In genomic region chr3:59143447-59143846, GRCh38 we compare ENCODE assay signal across 1 cellular context.
TF ChIP-seq lines count a peak whose summit lies in the region.

No MANE protein-coding gene starts in this region.

TF ChIP-seq in WTC11, 78 proteins besides CTCF, POLR2A, EP300 and RAD21 (continued from another document):
- TF ChIP-seq ATF2 (CRISPR knock-in tag; IDR thresholded peaks at IDR 0.05; ENCODE audit: borderline replicate concordance, low read depth) (no peak), NFYB (CRISPR knock-in tag; conservative IDR thresholded peaks at IDR 0.05; ENCODE audit: low read depth) (no peak), CBFB (CRISPR knock-in tag; IDR thresholded peaks at IDR 0.05; ENCODE audit: low read depth) (no peak), ATF3 (CRISPR knock-in tag; conservative IDR thresholded peaks at IDR 0.05) (no peak), ZNF263 (CRISPR knock-in tag; IDR thresholded peaks at IDR 0.05; ENCODE audit: low read depth) (no peak), HMGA2 (CRISPR knock-in tag; IDR thresholded peaks at IDR 0.05) (no peak), JUN (CRISPR knock-in tag; IDR thresholded peaks at IDR 0.05) (no peak), NR3C1 (CRISPR knock-in tag; conservative IDR thresholded peaks at IDR 0.05; ENCODE audit: low read depth) (no peak), NR2C2 (CRISPR knock-in tag; IDR thresholded peaks at IDR 0.05) (no peak), PRRX2 (CRISPR knock-in tag; IDR thresholded peaks at IDR 0.05) (no peak), TEAD1 (CRISPR knock-in tag; IDR thresholded peaks at IDR 0.05) (no peak), ZNF671 (CRISPR knock-in tag; IDR thresholded peaks at IDR 0.05) (no peak), IRF2 (CRISPR knock-in tag; IDR thresholded peaks at IDR 0.05; ENCODE audit: borderline replicate concordance, low read depth) (no peak), FOXP1 (CRISPR knock-in tag; IDR thresholded peaks at IDR 0.05; ENCODE audit: borderline replicate concordance) (no peak), ZBTB21 (CRISPR knock-in tag; IDR thresholded peaks at IDR 0.05; ENCODE audit: borderline replicate concordance) (no peak), ZNF317 (CRISPR knock-in tag; IDR thresholded peaks at IDR 0.05; ENCODE audit: borderline replicate concordance, low read depth) (no peak), E2F1 (CRISPR knock-in tag; IDR thresholded peaks at IDR 0.05) (no peak)
